Comparison of ENCODE assay signal across 1 cellular context in the genomic region with DNA sequence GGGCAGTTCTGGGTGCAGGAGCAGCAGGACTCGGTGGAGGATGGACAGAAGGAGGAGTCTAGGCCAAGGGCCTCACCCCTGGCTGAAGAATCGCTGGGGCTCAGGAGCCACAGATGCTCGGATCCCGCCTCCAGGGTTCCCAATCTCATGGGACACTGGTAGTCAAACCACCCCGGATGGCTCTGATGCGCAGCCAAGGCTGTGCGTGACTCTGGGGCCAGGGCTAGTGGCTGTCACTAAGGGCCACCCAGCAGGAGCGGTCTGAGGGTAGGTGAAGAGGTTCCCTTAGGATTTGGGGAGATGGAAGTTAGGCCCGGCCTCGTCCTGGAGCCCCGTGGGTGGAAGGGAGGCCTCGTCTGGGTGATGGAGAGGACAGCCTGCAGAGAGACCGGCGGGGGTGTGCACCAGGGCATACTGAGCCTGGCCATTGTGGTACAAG.
TF ChIP-seq lines count a peak whose summit lies in the region.

No MANE protein-coding gene starts in this region.

TF ChIP-seq in H1, 55 proteins besides CTCF, POLR2A, EP300 and RAD21 (continued from another document):
- TF ChIP-seq, protein P1, sequence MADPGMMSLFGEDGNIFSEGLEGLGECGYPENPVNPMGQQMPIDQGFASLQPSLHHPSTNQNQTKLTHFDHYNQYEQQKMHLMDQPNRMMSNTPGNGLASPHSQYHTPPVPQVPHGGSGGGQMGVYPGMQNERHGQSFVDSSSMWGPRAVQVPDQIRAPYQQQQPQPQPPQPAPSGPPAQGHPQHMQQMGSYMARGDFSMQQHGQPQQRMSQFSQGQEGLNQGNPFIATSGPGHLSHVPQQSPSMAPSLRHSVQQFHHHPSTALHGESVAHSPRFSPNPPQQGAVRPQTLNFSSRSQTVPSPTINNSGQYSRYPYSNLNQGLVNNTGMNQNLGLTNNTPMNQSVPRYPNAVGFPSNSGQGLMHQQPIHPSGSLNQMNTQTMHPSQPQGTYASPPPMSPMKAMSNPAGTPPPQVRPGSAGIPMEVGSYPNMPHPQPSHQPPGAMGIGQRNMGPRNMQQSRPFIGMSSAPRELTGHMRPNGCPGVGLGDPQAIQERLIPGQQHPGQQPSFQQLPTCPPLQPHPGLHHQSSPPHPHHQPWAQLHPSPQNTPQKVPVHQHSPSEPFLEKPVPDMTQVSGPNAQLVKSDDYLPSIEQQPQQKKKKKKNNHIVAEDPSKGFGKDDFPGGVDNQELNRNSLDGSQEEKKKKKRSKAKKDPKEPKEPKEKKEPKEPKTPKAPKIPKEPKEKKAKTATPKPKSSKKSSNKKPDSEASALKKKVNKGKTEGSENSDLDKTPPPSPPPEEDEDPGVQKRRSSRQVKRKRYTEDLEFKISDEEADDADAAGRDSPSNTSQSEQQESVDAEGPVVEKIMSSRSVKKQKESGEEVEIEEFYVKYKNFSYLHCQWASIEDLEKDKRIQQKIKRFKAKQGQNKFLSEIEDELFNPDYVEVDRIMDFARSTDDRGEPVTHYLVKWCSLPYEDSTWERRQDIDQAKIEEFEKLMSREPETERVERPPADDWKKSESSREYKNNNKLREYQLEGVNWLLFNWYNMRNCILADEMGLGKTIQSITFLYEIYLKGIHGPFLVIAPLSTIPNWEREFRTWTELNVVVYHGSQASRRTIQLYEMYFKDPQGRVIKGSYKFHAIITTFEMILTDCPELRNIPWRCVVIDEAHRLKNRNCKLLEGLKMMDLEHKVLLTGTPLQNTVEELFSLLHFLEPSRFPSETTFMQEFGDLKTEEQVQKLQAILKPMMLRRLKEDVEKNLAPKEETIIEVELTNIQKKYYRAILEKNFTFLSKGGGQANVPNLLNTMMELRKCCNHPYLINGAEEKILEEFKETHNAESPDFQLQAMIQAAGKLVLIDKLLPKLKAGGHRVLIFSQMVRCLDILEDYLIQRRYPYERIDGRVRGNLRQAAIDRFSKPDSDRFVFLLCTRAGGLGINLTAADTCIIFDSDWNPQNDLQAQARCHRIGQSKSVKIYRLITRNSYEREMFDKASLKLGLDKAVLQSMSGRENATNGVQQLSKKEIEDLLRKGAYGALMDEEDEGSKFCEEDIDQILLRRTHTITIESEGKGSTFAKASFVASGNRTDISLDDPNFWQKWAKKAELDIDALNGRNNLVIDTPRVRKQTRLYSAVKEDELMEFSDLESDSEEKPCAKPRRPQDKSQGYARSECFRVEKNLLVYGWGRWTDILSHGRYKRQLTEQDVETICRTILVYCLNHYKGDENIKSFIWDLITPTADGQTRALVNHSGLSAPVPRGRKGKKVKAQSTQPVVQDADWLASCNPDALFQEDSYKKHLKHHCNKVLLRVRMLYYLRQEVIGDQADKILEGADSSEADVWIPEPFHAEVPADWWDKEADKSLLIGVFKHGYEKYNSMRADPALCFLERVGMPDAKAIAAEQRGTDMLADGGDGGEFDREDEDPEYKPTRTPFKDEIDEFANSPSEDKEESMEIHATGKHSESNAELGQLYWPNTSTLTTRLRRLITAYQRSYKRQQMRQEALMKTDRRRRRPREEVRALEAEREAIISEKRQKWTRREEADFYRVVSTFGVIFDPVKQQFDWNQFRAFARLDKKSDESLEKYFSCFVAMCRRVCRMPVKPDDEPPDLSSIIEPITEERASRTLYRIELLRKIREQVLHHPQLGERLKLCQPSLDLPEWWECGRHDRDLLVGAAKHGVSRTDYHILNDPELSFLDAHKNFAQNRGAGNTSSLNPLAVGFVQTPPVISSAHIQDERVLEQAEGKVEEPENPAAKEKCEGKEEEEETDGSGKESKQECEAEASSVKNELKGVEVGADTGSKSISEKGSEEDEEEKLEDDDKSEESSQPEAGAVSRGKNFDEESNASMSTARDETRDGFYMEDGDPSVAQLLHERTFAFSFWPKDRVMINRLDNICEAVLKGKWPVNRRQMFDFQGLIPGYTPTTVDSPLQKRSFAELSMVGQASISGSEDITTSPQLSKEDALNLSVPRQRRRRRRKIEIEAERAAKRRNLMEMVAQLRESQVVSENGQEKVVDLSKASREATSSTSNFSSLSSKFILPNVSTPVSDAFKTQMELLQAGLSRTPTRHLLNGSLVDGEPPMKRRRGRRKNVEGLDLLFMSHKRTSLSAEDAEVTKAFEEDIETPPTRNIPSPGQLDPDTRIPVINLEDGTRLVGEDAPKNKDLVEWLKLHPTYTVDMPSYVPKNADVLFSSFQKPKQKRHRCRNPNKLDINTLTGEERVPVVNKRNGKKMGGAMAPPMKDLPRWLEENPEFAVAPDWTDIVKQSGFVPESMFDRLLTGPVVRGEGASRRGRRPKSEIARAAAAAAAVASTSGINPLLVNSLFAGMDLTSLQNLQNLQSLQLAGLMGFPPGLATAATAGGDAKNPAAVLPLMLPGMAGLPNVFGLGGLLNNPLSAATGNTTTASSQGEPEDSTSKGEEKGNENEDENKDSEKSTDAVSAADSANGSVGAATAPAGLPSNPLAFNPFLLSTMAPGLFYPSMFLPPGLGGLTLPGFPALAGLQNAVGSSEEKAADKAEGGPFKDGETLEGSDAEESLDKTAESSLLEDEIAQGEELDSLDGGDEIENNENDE (IDR thresholded peaks at IDR 0.05; ENCODE audit: insufficient replicate concordance, low read length): no peak
- TF ChIP-seq USF2 (IDR thresholded peaks at IDR 0.05; ENCODE audit: low read length): no peak
- no peak for TF ChIP-seq KDM5A (IDR thresholded peaks at IDR 0.05; ENCODE audit: low read length)
- no peak for TF ChIP-seq ASH2L (IDR thresholded peaks at IDR 0.05; ENCODE audit: low read length)
- TF ChIP-seq CTBP2 (IDR thresholded peaks at IDR 0.05; ENCODE audit: borderline replicate concordance, insufficient read depth, insufficient read length, low read length): no peak
- no peak for TF ChIP-seq POU5F1 (IDR thresholded peaks at IDR 0.05; ENCODE audit: low read depth, low read length)
- TF ChIP-seq, protein P2, sequence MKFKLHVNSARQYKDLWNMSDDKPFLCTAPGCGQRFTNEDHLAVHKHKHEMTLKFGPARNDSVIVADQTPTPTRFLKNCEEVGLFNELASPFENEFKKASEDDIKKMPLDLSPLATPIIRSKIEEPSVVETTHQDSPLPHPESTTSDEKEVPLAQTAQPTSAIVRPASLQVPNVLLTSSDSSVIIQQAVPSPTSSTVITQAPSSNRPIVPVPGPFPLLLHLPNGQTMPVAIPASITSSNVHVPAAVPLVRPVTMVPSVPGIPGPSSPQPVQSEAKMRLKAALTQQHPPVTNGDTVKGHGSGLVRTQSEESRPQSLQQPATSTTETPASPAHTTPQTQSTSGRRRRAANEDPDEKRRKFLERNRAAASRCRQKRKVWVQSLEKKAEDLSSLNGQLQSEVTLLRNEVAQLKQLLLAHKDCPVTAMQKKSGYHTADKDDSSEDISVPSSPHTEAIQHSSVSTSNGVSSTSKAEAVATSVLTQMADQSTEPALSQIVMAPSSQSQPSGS (IDR thresholded peaks at IDR 0.05; ENCODE audit: low read length): no peak
- TF ChIP-seq GTF2F1 (IDR thresholded peaks at IDR 0.05; ENCODE audit: borderline replicate concordance, low read depth, low read length): no peak
- no peak for TF ChIP-seq PHF8 (conservative IDR thresholded peaks at IDR 0.05; ENCODE audit: low read depth, low read length)
- TF ChIP-seq CHD2 (IDR thresholded peaks at IDR 0.05; ENCODE audit: low read length): no peak
- no peak for TF ChIP-seq TAF1 (IDR thresholded peaks at IDR 0.05; ENCODE audit: low read depth, low read length)
- TF ChIP-seq JUN (IDR thresholded peaks at IDR 0.05; ENCODE audit: low read depth, low read length): no peak
